Comparison of ENCODE assay signal across 1 cellular context in genomic region chr11:66593303-66593635, GRCh38.
TF ChIP-seq lines count a peak whose summit lies in the region.

No MANE protein-coding gene starts in this region.

TF ChIP-seq in HEK293, 187 proteins besides CTCF, POLR2A, EP300 and RAD21 (continued from another document):
- TF ChIP-seq ZBTB26 (tag by site-specific recombination; optimal IDR thresholded peaks at IDR 0.05) (peak; percentile 16), ZNF37A (tag by site-specific recombination; IDR thresholded peaks at IDR 0.05) (no peak), ZNF423 (tag by site-specific recombination; IDR thresholded peaks at IDR 0.05) (no peak), ZNF600 (tag by site-specific recombination; IDR thresholded peaks at IDR 0.05) (peak; percentile 47; the same call in 1 of the 2 replicates)
TF ChIP-seq in HEK293: peak in this region for 8.
